In the genomic region with DNA sequence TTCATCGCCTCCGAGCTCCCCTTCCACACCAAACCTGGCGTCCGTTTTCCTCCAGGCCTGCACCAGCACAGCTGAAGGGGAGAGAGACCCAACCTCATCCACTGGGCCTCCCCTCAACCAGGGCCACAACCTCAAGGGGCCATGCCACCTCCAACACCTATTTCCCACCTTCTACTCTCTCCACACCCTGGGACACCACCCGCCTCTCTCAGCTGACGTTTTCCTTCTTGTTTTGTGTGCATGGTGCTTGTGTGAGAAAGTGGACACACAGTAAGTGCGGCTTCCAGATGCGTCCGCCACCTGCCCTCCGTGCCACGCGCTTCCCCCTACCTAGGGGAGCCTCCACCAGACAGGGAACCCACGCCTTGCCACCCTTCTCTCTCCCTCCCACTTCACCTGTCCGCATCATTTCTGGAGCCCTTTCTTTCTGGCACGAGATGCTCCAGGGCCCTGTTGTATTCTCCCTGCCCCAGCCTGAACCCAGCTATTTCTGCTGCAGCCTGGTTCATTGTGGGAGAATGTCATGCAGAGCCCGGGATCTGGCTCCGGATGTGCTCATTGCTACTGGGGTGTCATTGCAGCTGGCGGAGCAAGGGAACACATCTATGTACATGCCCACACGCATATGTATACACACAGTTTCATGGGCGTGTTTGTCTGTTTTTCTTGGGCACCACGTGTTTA, we compare ENCODE assay signal across 8 cellular contexts. TPM values are rescaled to one million over a fixed set of nuclear protein-coding genes. Genes with fewer than 3 reads are reported as not detected.
DNase-seq lines count a peak whose midpoint lies in the region; ATAC-seq and TF ChIP-seq lines count a peak whose summit lies in the region.

No MANE protein-coding gene starts in this region.

- no peak overlapping the region for H2AFZ ChIP-seq in smooth muscle cell (ENCODE audit: low read depth)

- peaks cover 29% of the 10 kb centered on the region for H4K20me1 ChIP-seq in smooth muscle cell (ENCODE audit: low read depth)

- intact Hi-C loops in left ventricle myocardium inferior (cut with micrococcal nuclease): no loop called here

- H3K4me3 ChIP-seq in left ventricle myocardium inferior: peak overlapping the region; percentile 96
- H3K4me3 ChIP-seq in smooth muscle cell: peak overlapping the region; percentile 84

- H3K27ac Mint-ChIP-seq in HFFc6: peak overlapping the region; percentile 67

- H3K27me3 ChIP-seq in left ventricle myocardium inferior (ENCODE audit: low read depth) (no peaks in the 10 kb centered on the region), smooth muscle cell (ENCODE audit: low read depth) (no peaks in the 10 kb centered on the region)

- H3F3A ChIP-seq in smooth muscle cell (ENCODE audit: low read depth): no peaks in the 10 kb centered on the region

- H3K9ac ChIP-seq in smooth muscle cell (ENCODE audit: low read depth): no peak overlapping the region

- H3K9me3 ChIP-seq in left ventricle myocardium inferior (replicated peaks) (no peaks in the 10 kb centered on the region), smooth muscle cell (replicated peaks; ENCODE audit: low read depth) (no peaks in the 10 kb centered on the region)

- H3K4me3 Mint-ChIP-seq in HFFc6: peak overlapping the region; percentile 89

- no peak for ATAC-seq in HG02852 (IDR thresholded peaks at IDR 0.05; ENCODE audit: unreplicated experiment)

- H3K9me3 Mint-ChIP-seq in HFFc6: no peaks in the 10 kb centered on the region

- H3K4me2 ChIP-seq in smooth muscle cell: peak overlapping the region; percentile 94

- peaks cover 10% of the 10 kb centered on the region for H3K27me3 Mint-ChIP-seq in HFFc6 (ENCODE audit: insufficient read depth)

- DNase-seq in HFFc6 (no peak), left ventricle myocardium inferior (no peak), smooth muscle cell (lab: John Stamatoyannopoulos, UW; ENCODE audit: unreplicated experiment) (no peak), GM10266 (ENCODE audit: extremely low spot score) (no peak), NCI-H146 treated with DMSO at 0.1 percent for 48 hours (lab: John Stamatoyannopoulos, UW; ENCODE audit: unreplicated experiment) (no peak), NCI-H2081 treated with DMSO at 0.1 percent for 48 hours (lab: John Stamatoyannopoulos, UW) (no peak)
- peak; percentile 44 to 53 for DNase-seq in activated T-cell treated with anti-CD3 and anti-CD28 coated beads, Interleukin-2, amount 50 U/mL, for 48 hours

- TF ChIP-seq CTCF in HFFc6 (IDR thresholded peaks at IDR 0.05): no peak
- TF ChIP-seq CTCF in left ventricle myocardium inferior (IDR thresholded peaks at IDR 0.05; ENCODE audit: borderline replicate concordance): no peak
- TF ChIP-seq CTCF in smooth muscle cell (IDR thresholded peaks at IDR 0.05; ENCODE audit: borderline replicate concordance, insufficient read depth, poor library complexity, severe bottlenecking): no peak
- TF ChIP-seq CTCF in GM10266 (IDR thresholded peaks at IDR 0.05; ENCODE audit: control insufficient read depth, insufficient read depth, low read depth, missing control alignments): no peak

- WGBS in smooth muscle cell (ENCODE audit: low lambda C conversion rate): 89% methylated on average over 21 of the region's 21 CpGs

- H3K4me1 ChIP-seq in left ventricle myocardium inferior: peaks cover 71% of the 10 kb centered on the region
- peaks cover 33% of the 10 kb centered on the region for H3K4me1 ChIP-seq in smooth muscle cell (ENCODE audit: low read depth)

- peaks cover 35% of the 10 kb centered on the region for H3K4me1 Mint-ChIP-seq in HFFc6 (ENCODE audit: low read depth)

- H3K27ac ChIP-seq in left ventricle myocardium inferior (replicated peaks): peak overlapping the region; percentile 97
- H3K27ac ChIP-seq in smooth muscle cell (ENCODE audit: low read depth): peak overlapping the region; percentile 73

- H3K36me3 ChIP-seq in left ventricle myocardium inferior (no peaks in the 10 kb centered on the region), smooth muscle cell (ENCODE audit: low read depth) (no peaks in the 10 kb centered on the region)

- peaks cover 15% of the 10 kb centered on the region for H3K36me3 Mint-ChIP-seq in HFFc6 (ENCODE audit: low read depth)

- peaks cover 33% of the 10 kb centered on the region for H3K79me2 ChIP-seq in smooth muscle cell (ENCODE audit: low read depth)

RNA-seq across cellular contexts. Expression of gene GNB1, which starts 1.3 kb away (rescaled TPM):
- total RNA-seq in HFFc6 (2021; fragmentation: NEBNext Ultra II Directional; extraction: Animal tissue kit (Norgen Biotek cat#: 25700)): 100 to 1,000 TPM; 502 to 618 (median 574) TPM
- 158 TPM for total RNA-seq in left ventricle myocardium inferior
- total RNA-seq in smooth muscle cell: 188 and 208 TPM in 2 replicates
- 265 and 293 TPM in 2 replicates for polyA plus RNA-seq in smooth muscle cell

RNA-seq across cellular contexts. Expression of gene CALML6, which starts 22.8 kb away (rescaled TPM):
- total RNA-seq in HFFc6 (2021; fragmentation: NEBNext Ultra II Directional; extraction: Animal tissue kit (Norgen Biotek cat#: 25700)): under 1 TPM in 5 of 6 experiments, not detected in 1; 0.11 to 0.95 (median 0.48) TPM
- not detected for total RNA-seq in left ventricle myocardium inferior
- total RNA-seq in smooth muscle cell: 1.3 TPM in 1 of 2 replicates, not detected in the other
- polyA plus RNA-seq in smooth muscle cell: 0.18 and 0.46 TPM in 2 replicates

RNA-seq across cellular contexts. Expression of gene TMEM52, which starts 26.9 kb away (rescaled TPM):
- under 1 TPM in 3 of 6 experiments, not detected in 3; 0.21 to 0.38 (median 0.25) TPM for total RNA-seq in HFFc6 (2021; fragmentation: NEBNext Ultra II Directional; extraction: Animal tissue kit (Norgen Biotek cat#: 25700))
- total RNA-seq in left ventricle myocardium inferior: 0.47 TPM
- 0.18 and 0.45 TPM in 2 replicates for total RNA-seq in smooth muscle cell
- 1.7 and 7.4 TPM in 2 replicates for polyA plus RNA-seq in smooth muscle cell

Comparison
In these comparisons a context has a peak if more than half of its experiments do, and no peak if none do; other contexts are left out.
1. DNase-seq: peak in activated T-cell treated with anti-CD3 and anti-CD28 coated beads, Interleukin-2, amount 50 U/mL, for 48 hours (2 of 2); none in HFFc6 (single experiment), left ventricle myocardium inferior (single experiment), smooth muscle cell (single experiment), GM10266 (single experiment), NCI-H146 treated with DMSO at 0.1 percent for 48 hours (single experiment) and NCI-H2081 treated with DMSO at 0.1 percent for 48 hours (single experiment).